Comparison of ENCODE assay signal across 1 cellular context in genomic region chr2:85537600-85538506, GRCh38.
TF ChIP-seq lines count a peak whose summit lies in the region.

No MANE protein-coding gene starts in this region.

TF ChIP-seq in GM12878, 131 proteins besides CTCF, POLR2A, EP300 and RAD21 (continued from another document):
- no peak for TF ChIP-seq BCLAF1 (IDR thresholded peaks at IDR 0.05)
